8 cellular contexts compared by ENCODE assay signal in genomic region chr17:40559954-40560591, GRCh38. TPM values are rescaled to one million over a fixed set of nuclear protein-coding genes. Genes with fewer than 3 reads are reported as not detected.
DNase-seq lines count a peak whose midpoint lies in the region; ATAC-seq and TF ChIP-seq lines count a peak whose summit lies in the region.

No MANE protein-coding gene starts in this region.

- peaks cover 58 to 60% of the 10 kb centered on the region in 2 donors for H3K4me1 Mint-ChIP-seq in natural killer cell treated with Interleukin-12 subunit alpha and Interleukin-12 subunit beta and Interleukin-15 and Interleukin-18, amount 100 ng/mL, for 72 hours (ENCODE audit: low read depth in 2 of 2)

- no peak for TF ChIP-seq POLR2A in Peyer's patch (IDR thresholded peaks at IDR 0.05)

- H3K36me3 Mint-ChIP-seq in natural killer cell treated with Interleukin-12 subunit alpha and Interleukin-12 subunit beta and Interleukin-15 and Interleukin-18, amount 100 ng/mL, for 72 hours: peaks cover 8% of the 10 kb centered on the region

- H3K36me3 ChIP-seq in Peyer's patch: no peaks in the 10 kb centered on the region

- no peaks in the 10 kb centered on the region for H3K9me3 Mint-ChIP-seq in natural killer cell treated with Interleukin-12 subunit alpha and Interleukin-12 subunit beta and Interleukin-15 and Interleukin-18, amount 100 ng/mL, for 72 hours

- H3K27ac Mint-ChIP-seq in natural killer cell treated with Interleukin-12 subunit alpha and Interleukin-12 subunit beta and Interleukin-15 and Interleukin-18, amount 100 ng/mL, for 72 hours: peak overlapping the region; percentile 99 to 100

- DNase-seq in GM04504 (ENCODE audit: low read depth) (peak; percentile 86), Peyer's patch (peak; percentile 90 to 95 (median 92)), fibroblast of peridontal ligament (ENCODE audit: extremely low read depth) (peak; percentile 97)
- peak; percentile 72 for DNase-seq in activated T-helper 9 cell treated with anti-CD3 and anti-CD28 coated beads, Interleukin-2, amount 50 U/mL, for 16 hours (ENCODE audit: low read depth)
- peak; percentile 86 for DNase-seq in natural killer cell treated with Interleukin-12 subunit alpha and Interleukin-12 subunit beta and Interleukin-15 and Interleukin-18, amount 100 ng/mL, for 72 hours (ENCODE audit: low spot score)
- DNase-seq in stimulated activated naive CD4-positive, alpha-beta T cell treated with Interleukin-2 at 50 U/mL for 16 hours (lab: John Stamatoyannopoulos, UW): peak; percentile 78

- peak overlapping the region; percentile 97 for H3K4me3 Mint-ChIP-seq in natural killer cell treated with Interleukin-12 subunit alpha and Interleukin-12 subunit beta and Interleukin-15 and Interleukin-18, amount 100 ng/mL, for 72 hours

- H3K4me1 ChIP-seq in Peyer's patch: peaks cover 4 to 25% (median 11%) of the 10 kb centered on the region in 4 donors

- peak overlapping the region; percentile 21 to 55 (median 28) for H3K4me3 ChIP-seq in Peyer's patch

- no peaks in the 10 kb centered on the region for H3K27me3 ChIP-seq in Peyer's patch

- TF ChIP-seq CTCF in LNCAP (IDR thresholded peaks at IDR 0.05): peak; percentile 98
- peak; percentile 93 to 99 (median 98) for TF ChIP-seq CTCF in Peyer's patch (IDR thresholded peaks at IDR 0.05)

- H3K9me3 ChIP-seq in Peyer's patch: no peaks in the 10 kb centered on the region

- peak overlapping the region; percentile 57 to 89 (median 72) for H3K27ac ChIP-seq in Peyer's patch

- H3K27me3 Mint-ChIP-seq in natural killer cell treated with Interleukin-12 subunit alpha and Interleukin-12 subunit beta and Interleukin-15 and Interleukin-18, amount 100 ng/mL, for 72 hours: peaks cover 3 to 8% of the 10 kb centered on the region in 2 donors

- ATAC-seq in natural killer cell treated with Interleukin-12 subunit alpha and Interleukin-12 subunit beta and Interleukin-15 and Interleukin-18, amount 100 ng/mL, for 72 hours: peak; percentile 37 to 39
- ATAC-seq in HG03159 (IDR thresholded peaks at IDR 0.05; ENCODE audit: unreplicated experiment): no peak

RNA-seq across cellular contexts. Expression of gene CCR7, which starts 5.2 kb away (rescaled TPM):
- 10 to 100 TPM in 1 of 4 donors, 1 to 10 TPM in 1, not detected in 2; 3.1 to 22.3 TPM for total RNA-seq in Peyer's patch
- 10 to 100 TPM; 65.7 to 71.1 TPM for total RNA-seq in natural killer cell treated with Interleukin-12 subunit alpha and Interleukin-12 subunit beta and Interleukin-15 and Interleukin-18, amount 100 ng/mL, for 72 hours

RNA-seq across cellular contexts. Expression of gene TNS4, which starts 58.6 kb away (rescaled TPM):
- 1 to 10 TPM in 3 of 4 donors, under 1 TPM in 1; 0.54 to 2.5 (median 1.7) TPM for total RNA-seq in Peyer's patch
- total RNA-seq in natural killer cell treated with Interleukin-12 subunit alpha and Interleukin-12 subunit beta and Interleukin-15 and Interleukin-18, amount 100 ng/mL, for 72 hours: 1 to 10 TPM in 1 of 2 donors, under 1 TPM in 1; 0.76 to 2.9 TPM
